In genomic region chr9:110125207-110125751, GRCh38 we compare ENCODE assay signal across 8 cellular contexts.
DNase-seq lines count a peak whose midpoint lies in the region; ATAC-seq and TF ChIP-seq lines count a peak whose summit lies in the region.

No MANE protein-coding gene starts in this region.

- H3K4me2 ChIP-seq in GM23338, result peak overlapping the region; percentile 53

- H3K36me3 Mint-ChIP-seq in GM23338 (ENCODE audit: low read depth), result peaks cover 8% of the 10 kb centered on the region; the same call in 2 of the 3 replicates

- no peaks in the 10 kb centered on the region for H3K9me3 ChIP-seq in sigmoid colon

- H3K9me2 ChIP-seq in GM23338 (ENCODE audit: insufficient read depth), result no peaks in the 10 kb centered on the region

- peaks cover 8% of the 10 kb centered on the region for H3K27me3 Mint-ChIP-seq in GM23338 (ENCODE audit: insufficient read depth, low read depth, poor library complexity)

- WGBS in sigmoid colon, 2 donors, result 11 to 47% methylated on average over 16 of the region's 16 CpGs

- TF ChIP-seq CTCF in GM23338 (conservative IDR thresholded peaks at IDR 0.05; ENCODE audit: low read depth in 2 of 2), result no peak
- TF ChIP-seq CTCF in sigmoid colon (IDR thresholded peaks at IDR 0.05), result no peak

- no peaks in the 10 kb centered on the region for H3K27me3 ChIP-seq in GM23338 (ENCODE audit: insufficient read depth)
- no peaks in the 10 kb centered on the region for H3K27me3 ChIP-seq in sigmoid colon

- H3K9me3 Mint-ChIP-seq in GM23338, result no peaks in the 10 kb centered on the region

- H3F3A ChIP-seq in GM23338 (replicated peaks; ENCODE audit: low read depth), result 0 out of 2 replicates have a peak, but pooled peaks cover 7% of the 10 kb centered on the region

- DNase-seq in GM23338 (ENCODE audit: low spot score) (peak; percentile 88), amniotic stem cell (lab: John Stamatoyannopoulos, UW) (peak; percentile 97), hypothalamus (lab: John Stamatoyannopoulos, UW) (peak in 28 of 51 donors; percentile 7 to 72 (median 34)), sigmoid colon (peak; percentile 97), RPMI8226 (no peak), NOMO-1 treated with dmso at 0.1 percent for 144 hours (lab: John Stamatoyannopoulos, UW; ENCODE audit: unreplicated experiment) (no peak)

- peak in 1 of 2 donors; percentile 64 for TF ChIP-seq POLR2A in sigmoid colon (IDR thresholded peaks at IDR 0.05)

- H3K79me2 ChIP-seq in GM23338 (replicated peaks; ENCODE audit: insufficient read depth), result peaks cover 61% of the 10 kb centered on the region

- H2AFZ ChIP-seq in GM23338, result no peak overlapping the region

- intact Hi-C loops in sigmoid colon (cut with DNase I), result loop anchor here (5.0 kb wide), 3 partner anchors 78 to 378 kb away; partner anchors contain the start of gene TXN

- H3K4me3 ChIP-seq in GM23338, result no peak overlapping the region
- peak overlapping the region; percentile 25 to 47 (median 38) for H3K4me3 ChIP-seq in sigmoid colon

- H3K4me1 ChIP-seq in GM23338 (ENCODE audit: insufficient read depth) (peaks cover 71% of the 10 kb centered on the region), sigmoid colon (peaks cover 0 to 74% (median 65%) of the 10 kb centered on the region in 4 donors)

- ATAC-seq in GM23338, result peak; percentile 84
- ATAC-seq in GM19467 (IDR thresholded peaks at IDR 0.05; ENCODE audit: unreplicated experiment), result no peak
- no peak for ATAC-seq in HG02588 (IDR thresholded peaks at IDR 0.05; ENCODE audit: unreplicated experiment)

- TF ChIP-seq EP300 in sigmoid colon (IDR thresholded peaks at IDR 0.05), result peak in 2 of 4 donors; percentile 61 to 74

- no peaks in the 10 kb centered on the region for H3K36me3 ChIP-seq in GM23338 (ENCODE audit: insufficient read depth)
- H3K36me3 ChIP-seq in sigmoid colon, result no peaks in the 10 kb centered on the region

- H3K27ac ChIP-seq in GM23338 (ENCODE audit: low read depth) (peak overlapping the region; percentile 39), sigmoid colon (peak overlapping the region; percentile 87 to 91 (median 90))

- 0 out of 2 replicates have a peak, but pooled peaks cover 4% of the 10 kb centered on the region for H4K20me1 ChIP-seq in GM23338 (replicated peaks; ENCODE audit: insufficient read depth)

- peak overlapping the region; percentile 96 for H3K27ac Mint-ChIP-seq in GM23338

- H3K4me3 Mint-ChIP-seq in GM23338, result peak overlapping the region; percentile 53

- H3K4me1 Mint-ChIP-seq in GM23338, result peaks cover 96% of the 10 kb centered on the region

TF ChIP-seq in GM23338, 12 proteins besides CTCF, POLR2A, EP300 and RAD21:
- peak; percentile 74 for TF ChIP-seq CREB1 (CRISPR knock-in tag; IDR thresholded peaks at IDR 0.05; ENCODE audit: low read depth)
- TF ChIP-seq ZNF114 (CRISPR knock-in tag; IDR thresholded peaks at IDR 0.05), result no peak

Comparison
In these comparisons a context has a peak if more than half of its experiments do, and no peak if none do; other contexts are left out.
1. DNase-seq: peak in GM23338 (single experiment), amniotic stem cell (single experiment), hypothalamus (28 of 51) and sigmoid colon (single experiment); none in RPMI8226 (single experiment) and NOMO-1 treated with dmso at 0.1 percent for 144 hours (single experiment).